ENCODE assay signal across 8 cellular contexts in the genomic region with DNA sequence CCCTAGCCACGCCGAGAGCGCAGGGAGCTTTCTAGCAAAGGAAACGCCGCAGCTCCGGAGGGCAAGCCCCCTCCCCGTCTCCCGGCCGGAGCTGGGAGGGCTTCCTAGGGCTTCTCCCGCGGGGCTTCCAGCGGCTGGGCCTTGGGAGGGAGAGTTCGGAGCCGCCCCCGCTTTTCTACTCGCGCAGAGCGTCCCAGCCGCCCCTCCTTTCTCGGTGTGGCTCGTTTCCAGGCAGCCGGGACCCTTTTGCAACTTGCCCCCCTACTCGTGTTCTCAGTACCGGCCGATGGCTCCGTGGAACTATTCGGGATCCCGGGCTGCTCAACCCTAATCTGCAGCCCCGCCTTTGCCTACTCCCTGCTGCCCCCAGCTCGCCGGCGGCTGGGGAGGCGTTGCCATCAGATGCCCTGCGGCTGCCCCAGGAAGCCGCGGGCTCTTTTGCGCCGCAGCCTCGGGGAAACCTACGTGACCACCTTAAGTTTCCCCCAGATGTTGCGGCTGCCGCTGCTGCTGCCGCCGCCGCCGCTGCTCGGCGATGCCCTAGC. TPM values are rescaled to one million over a fixed set of nuclear protein-coding genes. Genes with fewer than 3 reads are reported as not detected.
DNase-seq lines count a peak whose midpoint lies in the region; ATAC-seq and TF ChIP-seq lines count a peak whose summit lies in the region.

No MANE protein-coding gene starts in this region.

- DNase-seq in AG10803 (ENCODE audit: low read depth) (peak; percentile 78), NCI-H526 treated with DMSO at 0.1 percent for 48 hours (lab: John Stamatoyannopoulos, UW) (peak; percentile 44), foreskin keratinocyte (peak in 1 of 2 donors; percentile 20), neuronal stem cell (ENCODE audit: low spot score) (peak; percentile 65), cerebellar nuclear complex (lab: John Stamatoyannopoulos, UW) (no peak)
- DNase-seq in activated T-helper 9 cell treated with anti-CD3 and anti-CD28 coated beads, Interleukin-2, amount 50 U/mL, for 16 hours (ENCODE audit: low read depth) = peak; percentile 66

- peak overlapping the region; percentile 79 for H3K4me2 ChIP-seq in neuronal stem cell (ENCODE audit: insufficient read depth, low read length, poor library complexity, severe bottlenecking)

- no peak overlapping the region for H2BK120ac ChIP-seq in neuronal stem cell (ENCODE audit: low read depth, low read length)

- no peak overlapping the region for H4K8ac ChIP-seq in neuronal stem cell (ENCODE audit: low read depth, low read length)

- TF ChIP-seq CTCF in AG10803 (conservative IDR thresholded peaks at IDR 0.05; ENCODE audit: low read length) (no peak), foreskin keratinocyte (conservative IDR thresholded peaks at IDR 0.05) (no peak)

- peaks cover 0 to 18% of the 10 kb centered on the region in 2 donors for H3K9me3 ChIP-seq in neuronal stem cell (replicated peaks in 1 of 2; ENCODE audit: control insufficient read depth in 2 of 2, insufficient read depth in 1 of 2, low read depth in 1 of 2, low read length in 2 of 2)

- H2AFZ ChIP-seq in neuronal stem cell (ENCODE audit: low read length) = peak overlapping the region; percentile 99

- H2BK5ac ChIP-seq in neuronal stem cell (ENCODE audit: low read length) = peak overlapping the region; percentile 54

- H3K14ac ChIP-seq in neuronal stem cell (ENCODE audit: low read length) = no peak overlapping the region

- peak overlapping the region; percentile 47 for H2BK12ac ChIP-seq in neuronal stem cell (ENCODE audit: low read length)

- peaks cover 9% of the 10 kb centered on the region for H3K4me1 ChIP-seq in foreskin keratinocyte
- peaks cover 8 to 15% of the 10 kb centered on the region in 2 donors for H3K4me1 ChIP-seq in neuronal stem cell (ENCODE audit: control insufficient read depth in 2 of 2, insufficient read depth in 1 of 2, low read depth in 1 of 2, low read length in 2 of 2)

- H3K9ac ChIP-seq in neuronal stem cell (ENCODE audit: low read depth, low read length, poor library complexity) = peak overlapping the region; percentile 64

- H3K4me3 ChIP-seq in AG10803 (ENCODE audit: low read length) (peak overlapping the region; percentile 81), neuronal stem cell (ENCODE audit: low read length in 2 of 2) (peak overlapping the region; percentile 70 to 85)

- ATAC-seq in GM18511 (IDR thresholded peaks at IDR 0.05; ENCODE audit: unreplicated experiment) = peak; percentile 48
- ATAC-seq in HG02970 (IDR thresholded peaks at IDR 0.05; ENCODE audit: low FRiP score, unreplicated experiment) = peak; percentile 38
- peak; percentile 12 for ATAC-seq in foreskin keratinocyte

- H3K36me3 ChIP-seq in neuronal stem cell (replicated peaks in 1 of 2; ENCODE audit: control insufficient read depth in 2 of 2, insufficient read depth in 2 of 2, low read length in 2 of 2) = no peaks in the 10 kb centered on the region

- peak overlapping the region; percentile 61 for H3K18ac ChIP-seq in neuronal stem cell (ENCODE audit: low read length)

- peak overlapping the region; percentile 80 for H3K23ac ChIP-seq in neuronal stem cell (ENCODE audit: low read depth, low read length, poor library complexity)

- WGBS in neuronal stem cell (ENCODE audit: extremely low coverage in 2 of 2, insufficient read length in 2 of 2, insufficient replicate concordance in 1 of 2), 2 donors = no CpG with 5 or more reads among the region's 48 CpGs

- H4K91ac ChIP-seq in neuronal stem cell (ENCODE audit: low read depth, low read length, poor library complexity) = no peak overlapping the region

- no peak overlapping the region for H2BK15ac ChIP-seq in neuronal stem cell (ENCODE audit: low read length)

- H3K27ac ChIP-seq in foreskin keratinocyte = peak overlapping the region; percentile 98
- no peak overlapping the region for H3K27ac ChIP-seq in neuronal stem cell (replicated peaks; ENCODE audit: low read length)

- H2AK5ac ChIP-seq in neuronal stem cell (ENCODE audit: low read depth, low read length) = no peak overlapping the region

- no peaks in the 10 kb centered on the region for H3K79me1 ChIP-seq in neuronal stem cell (ENCODE audit: low read depth, low read length)

- H3K27me3 ChIP-seq in foreskin keratinocyte = peaks cover 17% of the 10 kb centered on the region
- H3K27me3 ChIP-seq in neuronal stem cell (ENCODE audit: control insufficient read depth in 3 of 3, insufficient read depth in 3 of 3, low read depth in 1 of 3, low read length in 3 of 3) = peaks cover 22 to 46% (median 38%) of the 10 kb centered on the region in 3 experiments

- no peak overlapping the region for H3K4ac ChIP-seq in neuronal stem cell (ENCODE audit: low read length)

RNA-seq across cellular contexts. Expression of a gene that starts 1.5 kb away (rescaled TPM):
- total RNA-seq in foreskin keratinocyte = 0.31 and 0.32 TPM in 2 replicates
- 0.17 and 0.30 TPM in 2 replicates for polyA plus RNA-seq in foreskin keratinocyte
- 0.25 TPM for polyA plus RNA-seq in neuronal stem cell (2013, experiment 1 of 2)
- 0.37 TPM for polyA plus RNA-seq in neuronal stem cell (2013, experiment 2 of 2)

Comparison
In these comparisons a context has a peak if more than half of its experiments do, and no peak if none do; other contexts are left out.
1. DNase-seq: peak in AG10803 (single experiment), NCI-H526 treated with DMSO at 0.1 percent for 48 hours (single experiment), activated T-helper 9 cell treated with anti-CD3 and anti-CD28 coated beads, Interleukin-2, amount 50 U/mL, for 16 hours (single experiment) and neuronal stem cell (single experiment); none in cerebellar nuclear complex (0 of 2).
2. Peak in every context shown above with its lines, with median percentiles within 50 percentile points of each other: ATAC-seq.